In the genomic region with DNA sequence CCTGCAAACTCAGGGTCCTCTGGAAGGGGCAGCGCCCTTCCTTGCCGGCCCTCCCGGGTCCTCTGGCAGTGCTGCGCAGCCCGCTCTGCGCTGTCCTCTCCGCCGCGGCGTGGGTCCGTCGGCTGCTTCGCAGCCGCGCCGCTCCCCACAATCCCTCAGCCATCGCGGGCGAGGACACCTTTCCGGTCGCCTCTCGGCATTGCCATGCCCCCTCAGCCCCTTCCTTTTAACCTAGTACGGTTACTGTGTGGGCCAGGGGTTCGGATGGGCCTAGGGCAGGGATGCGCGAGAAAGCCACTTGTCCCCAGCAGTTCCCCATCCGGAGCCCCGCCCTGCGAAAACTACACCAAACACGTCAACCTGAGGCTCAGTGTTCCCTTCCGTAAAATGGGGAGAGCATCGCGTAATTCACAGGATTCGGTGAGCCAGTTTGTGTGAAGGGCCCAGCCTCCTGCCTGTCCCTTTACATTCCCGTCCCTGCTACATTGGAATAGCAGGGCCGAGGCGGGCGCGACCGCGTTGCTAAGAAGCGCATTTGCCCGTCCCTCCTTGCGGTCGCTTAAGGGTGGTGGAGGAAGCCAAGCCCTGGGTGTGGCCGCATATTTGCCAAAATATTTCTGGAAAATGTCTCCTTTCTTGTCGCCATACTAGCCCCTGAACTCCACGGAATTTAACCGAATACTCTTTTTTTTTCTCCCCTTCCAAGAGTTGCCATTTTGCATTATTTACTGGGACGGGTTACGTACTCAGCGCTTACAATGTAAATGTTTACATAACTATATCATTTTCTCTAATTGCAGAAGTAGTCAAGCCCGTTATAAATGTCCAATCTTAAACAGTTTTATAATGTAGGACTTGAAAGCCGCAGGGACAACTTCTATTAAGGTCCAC, we compare ENCODE assay signal across 8 cellular contexts. TPM values are rescaled to one million over a fixed set of nuclear protein-coding genes. Genes with fewer than 3 reads are reported as not detected.
A peak's percentile ranks its signal among the peaks of the same experiment; 100 is the strongest.
DNase-seq lines count a peak whose midpoint lies in the region; ATAC-seq, FAIRE-seq and TF ChIP-seq lines count a peak whose summit lies in the region.

No MANE protein-coding gene starts in this region.

- POLR2A ChIA-PET in HEK293T (lab: Yijun Ruan, JAX): interaction anchor here (0.6 to 7.9 kb wide), 5 partner anchors 22 to 83 kb away, joined by 3 to 121 read pairs (median 4); a partner anchor contains a TSS

- CTCF ChIA-PET in HEK293T (lab: Yijun Ruan, JAX): interaction anchor here (0.6 to 3.5 kb wide), 12 partner anchors 14 to 123 kb away, joined by 3 to 27 read pairs (median 8); no protein-coding TSS in a partner anchor

- no peak for TF ChIP-seq CTCF in RWPE2 (IDR thresholded peaks at IDR 0.05; ENCODE audit: poor library complexity, severe bottlenecking)
- no peak for TF ChIP-seq CTCF in astrocyte of the spinal cord (IDR thresholded peaks at IDR 0.05; ENCODE audit: low read depth, low read length)
- no peak for TF ChIP-seq CTCF in smooth muscle cell (IDR thresholded peaks at IDR 0.05; ENCODE audit: borderline replicate concordance, insufficient read depth, poor library complexity, severe bottlenecking)

- FAIRE-seq in frontal cortex (lab: Jason Lieb, UNC): no peak

- no peaks in the 10 kb centered on the region for H3K27me3 ChIP-seq in HAP-1 (ENCODE audit: low read depth)
- no peaks in the 10 kb centered on the region for H3K27me3 ChIP-seq in RWPE2 (ENCODE audit: insufficient read depth, poor library complexity, severe bottlenecking)
- no peaks in the 10 kb centered on the region for H3K27me3 ChIP-seq in smooth muscle cell (ENCODE audit: low read depth)

- H3K79me2 ChIP-seq in smooth muscle cell (ENCODE audit: low read depth): no peaks in the 10 kb centered on the region

- peak overlapping the region; percentile 76 for H3K27ac ChIP-seq in RWPE2 (ENCODE audit: poor library complexity, severe bottlenecking)
- peak overlapping the region; percentile 78 for H3K27ac ChIP-seq in smooth muscle cell (ENCODE audit: low read depth)

- H4K20me1 ChIP-seq in smooth muscle cell (ENCODE audit: low read depth): no peaks in the 10 kb centered on the region

- peak overlapping the region; percentile 24 for H3K4me3 ChIP-seq in HAP-1
- H3K4me3 ChIP-seq in RWPE2 (ENCODE audit: severe bottlenecking): peak overlapping the region; percentile 29
- peak overlapping the region; percentile 41 for H3K4me3 ChIP-seq in astrocyte of the spinal cord (ENCODE audit: low read depth, low read length)
- H3K4me3 ChIP-seq in iPS-18c (ENCODE audit: insufficient read depth, low read depth, low read length): peak overlapping the region; percentile 60
- H3K4me3 ChIP-seq in smooth muscle cell: peak overlapping the region; percentile 59

- 3% methylated on average over 49 of the region's 54 CpGs for WGBS in smooth muscle cell (ENCODE audit: low lambda C conversion rate)

- H3K4me1 ChIP-seq in HAP-1 (peaks cover 30% of the 10 kb centered on the region), RWPE2 (ENCODE audit: insufficient read depth, poor library complexity, severe bottlenecking) (peaks cover 18% of the 10 kb centered on the region), smooth muscle cell (ENCODE audit: low read depth) (peaks cover 29% of the 10 kb centered on the region)

- H3K9me3 ChIP-seq in HAP-1 (no peaks in the 10 kb centered on the region), RWPE2 (ENCODE audit: severe bottlenecking) (no peaks in the 10 kb centered on the region), iPS-18c (ENCODE audit: control insufficient read depth, insufficient read depth, low read length) (peaks cover 2% of the 10 kb centered on the region), smooth muscle cell (replicated peaks; ENCODE audit: low read depth) (no peaks in the 10 kb centered on the region)

- peak; percentile 7 for ATAC-seq in RWPE2 (ENCODE audit: low read depth)

- DNase-seq in COLO668 (lab: John Stamatoyannopoulos, UW; ENCODE audit: unreplicated experiment) (peak; percentile 54), HAP-1 (ENCODE audit: low spot score in 2 of 2) (peak; percentile 50 to 74), RWPE2 (ENCODE audit: low spot score) (peak; percentile 78), astrocyte of the spinal cord (ENCODE audit: low read depth, low spot score) (no peak), smooth muscle cell (lab: John Stamatoyannopoulos, UW; ENCODE audit: unreplicated experiment) (no peak), HEK293T (ENCODE audit: extremely low spot score) (no peak), frontal cortex (ENCODE audit: low spot score in 2 of 2) (no peak)

- H3K36me3 ChIP-seq in HAP-1 (replicated peaks) (no peaks in the 10 kb centered on the region), RWPE2 (ENCODE audit: low read depth) (no peaks in the 10 kb centered on the region), smooth muscle cell (ENCODE audit: low read depth) (no peaks in the 10 kb centered on the region)

- peak overlapping the region; percentile 81 for H2AFZ ChIP-seq in smooth muscle cell (ENCODE audit: low read depth)

- H3F3A ChIP-seq in smooth muscle cell (ENCODE audit: low read depth): peaks cover 4% of the 10 kb centered on the region

- H3K9ac ChIP-seq in smooth muscle cell (ENCODE audit: low read depth): peak overlapping the region; percentile 55

- in situ Hi-C loops in HAP-1 (cut with MboI; ENCODE audit: low sequenced_read_pairs) (loop anchor here (5.0 kb wide), 3 partner anchors 43 to 598 kb away; no protein-coding TSS in a partner anchor), astrocyte of the spinal cord (cut with HindIII; ENCODE audit: low sequenced_read_pairs) (no loop called here)

- H3K4me2 ChIP-seq in smooth muscle cell: peak overlapping the region; percentile 94

TF ChIP-seq in HEK293T, 16 proteins besides CTCF, POLR2A, EP300 and RAD21:
- TF ChIP-seq CTBP1 (IDR thresholded peaks at IDR 0.05; ENCODE audit: borderline replicate concordance): no peak
- no peak for TF ChIP-seq SUZ12 (IDR thresholded peaks at IDR 0.05)
- TF ChIP-seq ZNF384 (IDR thresholded peaks at IDR 0.05): no peak
- TF ChIP-seq ELF4 (IDR thresholded peaks at IDR 0.05): no peak
- TF ChIP-seq TARDBP (IDR thresholded peaks at IDR 0.05): no peak
- TF ChIP-seq ARNT (IDR thresholded peaks at IDR 0.05): no peak
- no peak for TF ChIP-seq LEF1 (IDR thresholded peaks at IDR 0.05; ENCODE audit: borderline replicate concordance)

RNA-seq across cellular contexts. Expression of a gene that starts 13.2 kb away (rescaled TPM):
- total RNA-seq in smooth muscle cell (70.6 and 91.8 TPM in 2 replicates), frontal cortex (3.3 TPM)
- 193 and 257 TPM in 2 replicates for polyA plus RNA-seq in smooth muscle cell

RNA-seq across cellular contexts. Expression of a gene that starts 23.8 kb away (rescaled TPM):
- total RNA-seq in smooth muscle cell (101 and 103 TPM in 2 replicates), frontal cortex (22.4 TPM)
- polyA plus RNA-seq in smooth muscle cell: 61.0 and 67.6 TPM in 2 replicates

RNA-seq across cellular contexts. Expression of a gene that starts 53.5 kb away (rescaled TPM):
- total RNA-seq in smooth muscle cell (79.6 and 85.6 TPM in 2 replicates), frontal cortex (53.8 TPM)
- polyA plus RNA-seq in smooth muscle cell: 119 and 121 TPM in 2 replicates

Comparison
In these comparisons a context has a peak if more than half of its experiments do, and no peak if none do; other contexts are left out.
1. DNase-seq: peak in COLO668 (single experiment), HAP-1 (2 of 2) and RWPE2 (single experiment); none in astrocyte of the spinal cord (single experiment), smooth muscle cell (single experiment), HEK293T (single experiment) and frontal cortex (0 of 2).
2. RNA of a gene that starts 13.2 kb away (total RNA-seq): 70.6 to 91.8 TPM in smooth muscle cell; 3.3 TPM in frontal cortex (single experiment); every median in the first group is over 10 times any median in the second.
3. Peak in every context shown above with its lines, with median percentiles within 50 percentile points of each other: H3K4me3 ChIP-seq.